Comparison of ENCODE assay signal across 1 cellular context in genomic region chr3:127748754-127749327, GRCh38.
TF ChIP-seq lines count a peak whose summit lies in the region.

No MANE protein-coding gene starts in this region.

TF ChIP-seq in SK-N-SH, 30 proteins besides CTCF, POLR2A, EP300 and RAD21 (continued from another document):
- TF ChIP-seq USF1 (IDR thresholded peaks at IDR 0.05; ENCODE audit: borderline replicate concordance, low read depth), result no peak
- TF ChIP-seq TEAD4 (IDR thresholded peaks at IDR 0.05; ENCODE audit: borderline replicate concordance, insufficient read depth), result no peak
- no peak for TF ChIP-seq JUND (IDR thresholded peaks at IDR 0.05)
- no peak for TF ChIP-seq MXI1 (IDR thresholded peaks at IDR 0.05; ENCODE audit: low read depth, low read length)
- TF ChIP-seq NFIC (IDR thresholded peaks at IDR 0.05; ENCODE audit: borderline replicate concordance), result no peak
- TF ChIP-seq FOXM1 (IDR thresholded peaks at IDR 0.05; ENCODE audit: low read depth), result no peak
- no peak for TF ChIP-seq FOSL2 (IDR thresholded peaks at IDR 0.05; ENCODE audit: borderline replicate concordance, low read depth)
- TF ChIP-seq EZH2phosphoT487 (IDR thresholded peaks at IDR 0.05; ENCODE audit: borderline replicate concordance, low read depth), result no peak
- no peak for TF ChIP-seq ELF1 (IDR thresholded peaks at IDR 0.05)
- no peak for TF ChIP-seq REST (IDR thresholded peaks at IDR 0.05; ENCODE audit: low read depth, low read length)
- TF ChIP-seq SIN3A (IDR thresholded peaks at IDR 0.05; ENCODE audit: borderline replicate concordance, low read depth, low read length), result no peak
- no peak for TF ChIP-seq TAF1 (IDR thresholded peaks at IDR 0.05; ENCODE audit: borderline replicate concordance, low read depth, low read length)
- TF ChIP-seq RCOR1 (IDR thresholded peaks at IDR 0.05; ENCODE audit: low read length), result no peak
- TF ChIP-seq CHD2 (IDR thresholded peaks at IDR 0.05; ENCODE audit: low read length, partially characterized antibody), result no peak
- TF ChIP-seq TCF12 (IDR thresholded peaks at IDR 0.05), result no peak
- no peak for TF ChIP-seq ZBTB33 (IDR thresholded peaks at IDR 0.05; ENCODE audit: borderline replicate concordance, low read depth)
